ENCODE assay signal across 1 cellular context in genomic region chr5:151123897-151124751, GRCh38.
TF ChIP-seq lines count a peak whose summit lies in the region.

No MANE protein-coding gene starts in this region.

TF ChIP-seq in A549, 52 proteins besides CTCF, POLR2A, EP300 and RAD21 (continued from another document):
- TF ChIP-seq, protein P1, sequence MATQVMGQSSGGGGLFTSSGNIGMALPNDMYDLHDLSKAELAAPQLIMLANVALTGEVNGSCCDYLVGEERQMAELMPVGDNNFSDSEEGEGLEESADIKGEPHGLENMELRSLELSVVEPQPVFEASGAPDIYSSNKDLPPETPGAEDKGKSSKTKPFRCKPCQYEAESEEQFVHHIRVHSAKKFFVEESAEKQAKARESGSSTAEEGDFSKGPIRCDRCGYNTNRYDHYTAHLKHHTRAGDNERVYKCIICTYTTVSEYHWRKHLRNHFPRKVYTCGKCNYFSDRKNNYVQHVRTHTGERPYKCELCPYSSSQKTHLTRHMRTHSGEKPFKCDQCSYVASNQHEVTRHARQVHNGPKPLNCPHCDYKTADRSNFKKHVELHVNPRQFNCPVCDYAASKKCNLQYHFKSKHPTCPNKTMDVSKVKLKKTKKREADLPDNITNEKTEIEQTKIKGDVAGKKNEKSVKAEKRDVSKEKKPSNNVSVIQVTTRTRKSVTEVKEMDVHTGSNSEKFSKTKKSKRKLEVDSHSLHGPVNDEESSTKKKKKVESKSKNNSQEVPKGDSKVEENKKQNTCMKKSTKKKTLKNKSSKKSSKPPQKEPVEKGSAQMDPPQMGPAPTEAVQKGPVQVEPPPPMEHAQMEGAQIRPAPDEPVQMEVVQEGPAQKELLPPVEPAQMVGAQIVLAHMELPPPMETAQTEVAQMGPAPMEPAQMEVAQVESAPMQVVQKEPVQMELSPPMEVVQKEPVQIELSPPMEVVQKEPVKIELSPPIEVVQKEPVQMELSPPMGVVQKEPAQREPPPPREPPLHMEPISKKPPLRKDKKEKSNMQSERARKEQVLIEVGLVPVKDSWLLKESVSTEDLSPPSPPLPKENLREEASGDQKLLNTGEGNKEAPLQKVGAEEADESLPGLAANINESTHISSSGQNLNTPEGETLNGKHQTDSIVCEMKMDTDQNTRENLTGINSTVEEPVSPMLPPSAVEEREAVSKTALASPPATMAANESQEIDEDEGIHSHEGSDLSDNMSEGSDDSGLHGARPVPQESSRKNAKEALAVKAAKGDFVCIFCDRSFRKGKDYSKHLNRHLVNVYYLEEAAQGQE (IDR thresholded peaks at IDR 0.05), result no peak
- no peak for TF ChIP-seq ZC3H11A (IDR thresholded peaks at IDR 0.05)
- TF ChIP-seq HDAC2 (IDR thresholded peaks at IDR 0.05), result no peak
- no peak for TF ChIP-seq HOXA7 (CRISPR knock-in tag; IDR thresholded peaks at IDR 0.05)
- no peak for TF ChIP-seq KDM5A (IDR thresholded peaks at IDR 0.05)
